ENCODE assay signal across 11 cellular contexts in genomic region chr4:89173336-89174090, GRCh38.
"Had no signal": no experiment of that assay in that cellular context is flagged by ENCODE, and none has a peak within 500 bp of the region (broad histone marks: within the 10 kb centered on the region; RNA-seq: fewer than 3 reads in every experiment).

No MANE protein-coding gene starts in this region.

- ATAC-seq: activated CD8-positive, alpha-beta T cell treated with anti-CD3 and anti-CD28 coated beads, Interleukin-2, amount 10 ng/mL, durations not matched to agents 7 days and 5 days; gastrocnemius medialis; left ventricle myocardium superior; upper lobe of right lung had no signal

- DNase-seq: activated CD8-positive, alpha-beta T cell treated with anti-CD3 and anti-CD28 coated beads, Interleukin-2, amount 10 ng/mL, durations not matched to agents 7 days and 5 days; activated naive CD4-positive, alpha-beta T cell treated with anti-CD3 and anti-CD28 coated beads, Interleukin-2, amount 10 ng/mL, durations not matched to agents 7 days and 5 days; colonic mucosa; effector CD8-positive, alpha-beta T cell; gastrocnemius medialis; left ventricle myocardium superior; nephron progenitor cell; stimulated activated CD4-positive, alpha-beta T cell treated with anti-CD3 and anti-CD28 coated beads, Interleukin-12 subunit alpha, Interleukin-12 subunit beta, amount 100 ng/mL, for 4 hours; stimulated activated naive CD4-positive, alpha-beta T cell; T1000; upper lobe of right lung had no signal
